ENCODE assay signal across 24 cellular contexts in the genomic region with DNA sequence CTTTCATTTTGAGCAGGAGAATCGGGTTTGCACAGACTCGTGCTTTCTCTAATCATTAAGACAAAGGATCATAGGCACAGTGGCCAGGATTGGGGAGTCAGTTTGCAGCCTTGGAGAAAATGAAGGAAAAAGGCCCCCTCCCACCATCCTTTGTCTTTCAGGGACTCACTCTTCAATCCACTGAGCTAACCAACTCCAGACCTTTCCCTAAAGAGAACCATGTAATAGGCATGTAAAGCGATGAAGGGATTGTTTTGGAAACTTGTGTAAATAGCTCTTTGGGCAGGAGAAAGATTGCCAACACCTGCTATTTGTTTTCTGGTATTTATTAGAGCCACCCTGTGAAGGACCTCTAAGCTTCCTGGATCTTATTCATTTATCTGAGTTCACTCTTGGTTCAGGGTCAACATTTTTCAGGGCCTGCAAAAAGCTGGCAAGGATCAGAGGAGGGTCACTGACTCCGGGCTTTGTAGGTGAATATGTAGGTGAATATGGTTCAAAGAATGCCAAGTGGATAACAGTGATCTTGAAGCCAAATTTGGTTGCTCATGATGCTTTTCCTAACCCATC.
DNase-seq lines count a peak whose midpoint lies in the region; ATAC-seq, FAIRE-seq and TF ChIP-seq lines count a peak whose summit lies in the region.
"Had no signal": no experiment of that assay in that cellular context is flagged by ENCODE, and none has a peak within 500 bp of the region (broad histone marks: within the 10 kb centered on the region; RNA-seq: fewer than 3 reads in every experiment).

No MANE protein-coding gene starts in this region.

- intact Hi-C loops in HepG2 (cut with micrococcal nuclease; ENCODE audit: unreplicated experiment) (no loop called here), MCF 10A (cut with micrococcal nuclease) (no loop called here)

- peak overlapping the region; percentile 23; the same call in 1 of the 2 replicates for H3K4me2 ChIP-seq in HepG2 (ENCODE audit: low read depth, low read length)
- H3K4me2 ChIP-seq in MM.1S (ENCODE audit: low read depth, low read length), result no peak overlapping the region
- H3K4me2 ChIP-seq: KMS-11 had no signal

- TF ChIP-seq EP300 in HepG2 (IDR thresholded peaks at IDR 0.05; ENCODE audit: low read depth in 2 of 2, low read length in 2 of 2) (no peak), HepG2 (CRISPR knock-in tag; IDR thresholded peaks at IDR 0.05; ENCODE audit: borderline replicate concordance) (no peak)

- TF ChIP-seq RAD21 in HepG2 (CRISPR knock-in tag; IDR thresholded peaks at IDR 0.05), result no peak

- H3K27ac ChIP-seq in HepG2 (ENCODE audit: extremely low read length, insufficient read depth, low read length) (no peak overlapping the region), MM.1S (ENCODE audit: low read length) (no peak overlapping the region)
- H3K27ac ChIP-seq: KMS-11 had no signal

- WGBS in HepG2 (ENCODE audit: low lambda C conversion rate), result 2% methylated on average over 4 of the region's 4 CpGs

- H3K9me3 ChIP-seq in HepG2 (ENCODE audit: low read length) (no peaks in the 10 kb centered on the region), MM.1S (replicated peaks; ENCODE audit: insufficient read depth, low read length) (no peaks in the 10 kb centered on the region)
- H3K9me3 ChIP-seq: BE2C, MG63 had no signal

- in situ Hi-C loops in HepG2 (cut with HindIII; ENCODE audit: extremely low pct_ligation_motif_present, low pct_unique_long_range_greater_than_20kb), result no loop called here

- BruUV-seq in HepG2 (replicated peaks; lab: Mats Ljungman, UMichigan) (no TSS peak), MCF 10A (replicated peaks; lab: Mats Ljungman, UMichigan) (no TSS peak)

- peak in 2 of 3 experiments; percentile 4 to 21 for DNase-seq in NCI-H1417 (lab: John Stamatoyannopoulos, UW)
- DNase-seq in NCI-H1417 treated with DMSO at 0.1 percent for 48 hours (lab: John Stamatoyannopoulos, UW), result no peak
- DNase-seq in GM19239 (ENCODE audit: insufficient read length, low spot score), result no peak
- DNase-seq in NCI-H2196 treated with DMSO at 0.1 percent for 48 hours (lab: John Stamatoyannopoulos, UW; ENCODE audit: unreplicated experiment), result peak; percentile 51
- peak; percentile 22 for DNase-seq in HepG2 (ENCODE audit: low spot score)
- no peak for DNase-seq in HPDE6-E6E7 (ENCODE audit: extremely low spot score)
- no peak for DNase-seq in MM.1S
- no peak for DNase-seq in MCF 10A (ENCODE audit: unreplicated experiment)
- DNase-seq: BE2C; CD4-positive, CD25-positive, alpha-beta regulatory T cell; COR-L47; DMS 273 treated with DMSO at 0.1 percent for 48 hours; MG63; NCI-H1092 treated with DMSO at 0.1 percent for 48 hours; NCI-H345; NCI-H82; PC-3; RPMI8226; SHP77 treated with DMSO at 0.1 percent for 48 hours; T-cell had no signal

- H3K79me2 ChIP-seq in HepG2 (ENCODE audit: insufficient read depth, low read length) (no peaks in the 10 kb centered on the region), MM.1S (ENCODE audit: low read length) (no peaks in the 10 kb centered on the region)

- POLR2A ChIA-PET in HepG2 (lab: Yijun Ruan, JAX) (no interaction called here), MCF 10A (lab: Yijun Ruan, JAX) (interaction anchor here (0.8 kb wide), 1 partner anchor 10 kb away, joined by 4 read pairs; no protein-coding TSS in a partner anchor)

- CTCF ChIA-PET in HepG2 (lab: Yijun Ruan, JAX; ENCODE audit: low intra/inter-chr PET ratio, low total read pairs) (no interaction called here), MCF 10A (lab: Yijun Ruan, JAX) (no interaction called here)

- TF ChIP-seq CTCF in HepG2 (CRISPR knock-in tag; IDR thresholded peaks at IDR 0.05), result no peak
- TF ChIP-seq CTCF in MM.1S (IDR thresholded peaks at IDR 0.05; ENCODE audit: low read length), result no peak
- no peak for TF ChIP-seq CTCF in MCF 10A (IDR thresholded peaks at IDR 0.05; ENCODE audit: unreplicated experiment)

- peaks cover 8% of the 10 kb centered on the region for H3K4me1 Mint-ChIP-seq in MCF 10A (ENCODE audit: insufficient read depth, unreplicated experiment)
- H3K4me1 Mint-ChIP-seq: CD4-positive, CD25-positive, alpha-beta regulatory T cell; T-cell had no signal

- H4K20me1 ChIP-seq in HepG2 (ENCODE audit: insufficient read depth, low read length), result no peaks in the 10 kb centered on the region
- H4K20me1 ChIP-seq in MM.1S (ENCODE audit: insufficient read depth, low read length), result no peaks in the 10 kb centered on the region

- H3F3A ChIP-seq in MM.1S (ENCODE audit: insufficient read depth, low read length), result no peaks in the 10 kb centered on the region

- no peak overlapping the region for H2AFZ ChIP-seq in HepG2 (ENCODE audit: low read length)
- H2AFZ ChIP-seq in MM.1S (ENCODE audit: low read length), result no peak overlapping the region

- H3K27ac Mint-ChIP-seq in MCF 10A (ENCODE audit: low read depth, unreplicated experiment), result no peak overlapping the region
- H3K27ac Mint-ChIP-seq: CD4-positive, CD25-positive, alpha-beta regulatory T cell; T-cell had no signal

- no peak overlapping the region for H3K4me3 Mint-ChIP-seq in MCF 10A (ENCODE audit: unreplicated experiment)
- H3K4me3 Mint-ChIP-seq: CD4-positive, CD25-positive, alpha-beta regulatory T cell; T-cell had no signal

- no peaks in the 10 kb centered on the region for H3K9me2 ChIP-seq in MM.1S (replicated peaks; ENCODE audit: insufficient read depth, low read length)

- H3K36me3 ChIP-seq in HepG2 (replicated peaks in 1 of 2; ENCODE audit: control insufficient read depth in 1 of 2, insufficient read depth in 2 of 2, low read length in 2 of 2) (no peaks in the 10 kb centered on the region), MM.1S (replicated peaks; ENCODE audit: insufficient read depth, low read length) (no peaks in the 10 kb centered on the region; the same call in 1 of the 2 replicates)
- H3K36me3 ChIP-seq: BE2C, MG63 had no signal

- no peak for ATAC-seq in HepG2
- ATAC-seq: PC-3, SK-N-SH treated with all-trans-retinoic acid at 6 μM for 48 hours, T-cell had no signal

- H3K36me3 Mint-ChIP-seq in MCF 10A (ENCODE audit: insufficient read depth, unreplicated experiment), result no peaks in the 10 kb centered on the region
- H3K36me3 Mint-ChIP-seq: CD4-positive, CD25-positive, alpha-beta regulatory T cell; T-cell had no signal

- TF ChIP-seq POLR2A in HepG2 (IDR thresholded peaks at IDR 0.05; ENCODE audit: insufficient read depth in 1 of 2, low read depth in 2 of 2, low read length in 2 of 2), result no peak

- H3K9ac ChIP-seq in HepG2 (ENCODE audit: insufficient read depth, low read depth, low read length) (no peak overlapping the region), MM.1S (ENCODE audit: low read length) (no peak overlapping the region)
- H3K9ac ChIP-seq: KMS-11 had no signal

- H3K4me3 ChIP-seq in HepG2 (replicated peaks in 1 of 3; ENCODE audit: insufficient read depth in 1 of 3, low read depth in 2 of 3, low read length in 3 of 3), result no peak overlapping the region
- H3K4me3 ChIP-seq in MM.1S (ENCODE audit: low read length), result no peak overlapping the region
- H3K4me3 ChIP-seq: MG63 had no signal

- no peaks in the 10 kb centered on the region for H3K9me3 Mint-ChIP-seq in MCF 10A (ENCODE audit: unreplicated experiment)
- H3K9me3 Mint-ChIP-seq: T-cell had no signal

- FAIRE-seq in GM19239 (lab: Jason Lieb, UNC), result peak; percentile 23
- FAIRE-seq in HepG2 (lab: Jason Lieb, UNC), result no peak
- FAIRE-seq: GM12891, GM18507 had no signal

- no peaks in the 10 kb centered on the region for H3K27me3 Mint-ChIP-seq in MCF 10A (ENCODE audit: insufficient read depth, unreplicated experiment)
- H3K27me3 Mint-ChIP-seq: CD4-positive, CD25-positive, alpha-beta regulatory T cell; T-cell had no signal

- H3K4me1 ChIP-seq in HepG2 (ENCODE audit: insufficient read depth, low read length) (peaks cover 9% of the 10 kb centered on the region), MM.1S (ENCODE audit: low read length) (no peaks in the 10 kb centered on the region)
- H3K4me1 ChIP-seq: BE2C had no signal

- H3K27me3 ChIP-seq in HepG2 (ENCODE audit: control insufficient read depth in 1 of 2, insufficient read depth in 2 of 2, low read length in 2 of 2) (peaks cover 0 to 3% of the 10 kb centered on the region in 2 experiments; a peak in 1 of 5 replicates), MM.1S (replicated peaks; ENCODE audit: insufficient read depth, low read length) (no peaks in the 10 kb centered on the region)
- H3K27me3 ChIP-seq: BE2C, MG63 had no signal

TF ChIP-seq in HepG2, 621 proteins besides CTCF, POLR2A, EP300 and RAD21 (continues in another document):
- peak; percentile 87 for TF ChIP-seq RARA (CRISPR knock-in tag; IDR thresholded peaks at IDR 0.05)
- TF ChIP-seq, protein P1, sequence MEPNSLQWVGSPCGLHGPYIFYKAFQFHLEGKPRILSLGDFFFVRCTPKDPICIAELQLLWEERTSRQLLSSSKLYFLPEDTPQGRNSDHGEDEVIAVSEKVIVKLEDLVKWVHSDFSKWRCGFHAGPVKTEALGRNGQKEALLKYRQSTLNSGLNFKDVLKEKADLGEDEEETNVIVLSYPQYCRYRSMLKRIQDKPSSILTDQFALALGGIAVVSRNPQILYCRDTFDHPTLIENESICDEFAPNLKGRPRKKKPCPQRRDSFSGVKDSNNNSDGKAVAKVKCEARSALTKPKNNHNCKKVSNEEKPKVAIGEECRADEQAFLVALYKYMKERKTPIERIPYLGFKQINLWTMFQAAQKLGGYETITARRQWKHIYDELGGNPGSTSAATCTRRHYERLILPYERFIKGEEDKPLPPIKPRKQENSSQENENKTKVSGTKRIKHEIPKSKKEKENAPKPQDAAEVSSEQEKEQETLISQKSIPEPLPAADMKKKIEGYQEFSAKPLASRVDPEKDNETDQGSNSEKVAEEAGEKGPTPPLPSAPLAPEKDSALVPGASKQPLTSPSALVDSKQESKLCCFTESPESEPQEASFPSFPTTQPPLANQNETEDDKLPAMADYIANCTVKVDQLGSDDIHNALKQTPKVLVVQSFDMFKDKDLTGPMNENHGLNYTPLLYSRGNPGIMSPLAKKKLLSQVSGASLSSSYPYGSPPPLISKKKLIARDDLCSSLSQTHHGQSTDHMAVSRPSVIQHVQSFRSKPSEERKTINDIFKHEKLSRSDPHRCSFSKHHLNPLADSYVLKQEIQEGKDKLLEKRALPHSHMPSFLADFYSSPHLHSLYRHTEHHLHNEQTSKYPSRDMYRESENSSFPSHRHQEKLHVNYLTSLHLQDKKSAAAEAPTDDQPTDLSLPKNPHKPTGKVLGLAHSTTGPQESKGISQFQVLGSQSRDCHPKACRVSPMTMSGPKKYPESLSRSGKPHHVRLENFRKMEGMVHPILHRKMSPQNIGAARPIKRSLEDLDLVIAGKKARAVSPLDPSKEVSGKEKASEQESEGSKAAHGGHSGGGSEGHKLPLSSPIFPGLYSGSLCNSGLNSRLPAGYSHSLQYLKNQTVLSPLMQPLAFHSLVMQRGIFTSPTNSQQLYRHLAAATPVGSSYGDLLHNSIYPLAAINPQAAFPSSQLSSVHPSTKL (CRISPR knock-in tag; IDR thresholded peaks at IDR 0.05), result peak; percentile 37; the same call in 1 of the 2 replicates

Comparison
In these comparisons a context has a peak if more than half of its experiments do, and no peak if none do; other contexts are left out.
1. DNase-seq: peak in NCI-H1417 (2 of 3), NCI-H2196 treated with DMSO at 0.1 percent for 48 hours (single experiment) and HepG2 (single experiment); none in NCI-H1417 treated with DMSO at 0.1 percent for 48 hours (single experiment), GM19239 (single experiment), HPDE6-E6E7 (single experiment), MM.1S (single experiment) and MCF 10A (single experiment).